In the genomic region with DNA sequence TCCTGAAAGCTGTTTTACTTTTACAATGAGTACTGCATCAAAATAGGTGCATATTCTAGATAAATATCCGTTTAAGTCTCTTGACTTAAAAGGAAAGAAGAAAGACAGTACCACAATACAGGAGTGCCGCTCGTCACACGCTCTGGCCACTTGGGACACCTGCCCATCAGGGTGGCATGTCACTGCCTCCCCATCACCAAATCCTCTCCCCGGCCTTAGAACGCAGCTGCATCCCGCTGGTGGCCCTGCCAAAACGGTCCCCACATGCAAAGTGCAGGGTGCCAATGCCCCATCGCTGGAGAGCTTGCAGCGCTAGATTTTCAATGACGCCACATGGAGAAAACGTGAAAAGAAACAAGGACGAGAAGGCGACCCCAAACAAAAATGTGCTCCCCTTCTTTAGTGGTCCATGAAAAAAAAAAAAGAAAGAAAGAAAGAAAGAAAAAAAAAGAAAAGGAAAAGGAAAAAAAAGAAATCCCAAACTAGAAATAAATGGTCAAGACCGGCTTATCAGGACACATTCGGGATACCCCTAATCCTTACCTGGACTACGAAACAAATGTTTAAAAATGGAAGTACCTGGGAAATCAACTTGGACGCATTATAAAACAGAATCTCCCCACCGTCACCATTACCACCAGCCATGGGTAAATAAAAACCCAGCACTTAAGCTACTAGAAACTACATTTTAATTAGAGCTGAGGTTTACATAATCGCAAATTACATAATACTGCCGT, we compare ENCODE assay signal across 8 cellular contexts. TPM values are rescaled to one million over a fixed set of nuclear protein-coding genes. Genes with fewer than 3 reads are reported as not detected.
DNase-seq lines count a peak whose midpoint lies in the region; ATAC-seq and TF ChIP-seq lines count a peak whose summit lies in the region.

No MANE protein-coding gene starts in this region.

- TF ChIP-seq CTCF in Peyer's patch (IDR thresholded peaks at IDR 0.05): peak in 3 of 6 experiments; percentile 9 to 30 (median 16)

- H3K4me1 ChIP-seq in Peyer's patch (peaks cover 0 to 24% (median 0%) of the 10 kb centered on the region in 4 donors), iPS DF 6.9 (ENCODE audit: control insufficient read depth, insufficient read depth, low read length) (0 out of 2 replicates have a peak, but pooled peaks cover 2% of the 10 kb centered on the region)

- peak in 1 of 2 donors; percentile 8 for TF ChIP-seq POLR2A in Peyer's patch (IDR thresholded peaks at IDR 0.05)

- H3K4me3 ChIP-seq in Peyer's patch (peak overlapping the region; percentile 63 to 97 (median 89)), iPS DF 6.9 (ENCODE audit: low read length) (peak overlapping the region; percentile 88; the same call in 1 of the 2 replicates), skin epidermis (peak overlapping the region; percentile 61 to 84 (median 63))

- no peaks in the 10 kb centered on the region for H3K27me3 ChIP-seq in Peyer's patch
- peaks cover 2% of the 10 kb centered on the region; the same call in 1 of the 2 replicates for H3K27me3 ChIP-seq in iPS DF 6.9 (ENCODE audit: control insufficient read depth, insufficient read depth, low read length)

- H3K9me3 ChIP-seq in Peyer's patch: no peaks in the 10 kb centered on the region
- H3K9me3 ChIP-seq in iPS DF 6.9 (ENCODE audit: control insufficient read depth, insufficient read depth, low read length): no peaks in the 10 kb centered on the region

- no peaks in the 10 kb centered on the region for H3K36me3 ChIP-seq in Peyer's patch
- H3K36me3 ChIP-seq in iPS DF 6.9 (ENCODE audit: control insufficient read depth, insufficient read depth, low read length): no peaks in the 10 kb centered on the region

- ATAC-seq in HG02840 (IDR thresholded peaks at IDR 0.05; ENCODE audit: low FRiP score, unreplicated experiment) (no peak), HG03135 (IDR thresholded peaks at IDR 0.05; ENCODE audit: unreplicated experiment) (no peak)

- DNase-seq in NCI-H345 (lab: John Stamatoyannopoulos, UW) (peak; percentile 20), NCI-H345 treated with DMSO at 0.1 percent for 48 hours (lab: John Stamatoyannopoulos, UW; ENCODE audit: unreplicated experiment) (no peak), Peyer's patch (peak in 1 of 3 donors; percentile 86), iPS DF 6.9 (ENCODE audit: low read depth, low spot score) (no peak)
- peak; percentile 42 for DNase-seq in activated naive CD8-positive, alpha-beta T cell treated with anti-CD3 and anti-CD28 coated beads, Interleukin-2, amount 50 U/mL, for 16 hours (ENCODE audit: low read depth, low spot score)

- WGBS in iPS DF 6.9 (ENCODE audit: insufficient coverage, insufficient read length): no CpG with 5 or more reads among the region's 21 CpGs

- H3K27ac ChIP-seq in Peyer's patch (peak overlapping the region; percentile 70 to 98 (median 93)), iPS DF 6.9 (ENCODE audit: low read length) (no peak overlapping the region), skin epidermis (peak overlapping the region in 17 of 21 experiments; percentile 67 to 99 (median 84))

RNA-seq across cellular contexts. Expression of a gene that starts 1.1 kb away (rescaled TPM):
- 10 to 100 TPM; 28.9 to 98.0 (median 96.1) TPM for total RNA-seq in Peyer's patch

Comparison
In these comparisons a context has a peak if more than half of its experiments do, and no peak if none do; other contexts are left out.
1. DNase-seq: peak in NCI-H345 (single experiment) and activated naive CD8-positive, alpha-beta T cell treated with anti-CD3 and anti-CD28 coated beads, Interleukin-2, amount 50 U/mL, for 16 hours (single experiment); none in NCI-H345 treated with DMSO at 0.1 percent for 48 hours (single experiment) and iPS DF 6.9 (single experiment).
2. Peak in every context shown above with its lines, with median percentiles within 50 percentile points of each other: H3K4me3 ChIP-seq.